Comparison of ENCODE assay signal across 21 cellular contexts in genomic region chr3:15298504-15298903, GRCh38. TPM values are rescaled to one million over a fixed set of nuclear protein-coding genes. Genes with fewer than 3 reads are reported as not detected.
DNase-seq lines count a peak whose midpoint lies in the region; ATAC-seq and TF ChIP-seq lines count a peak whose summit lies in the region.
"Had no signal": no experiment of that assay in that cellular context is flagged by ENCODE, and none has a peak within 500 bp of the region (broad histone marks: within the 10 kb centered on the region; RNA-seq: fewer than 3 reads in every experiment).

No MANE protein-coding gene starts in this region.

- DNase-seq in activated T-cell treated with anti-CD3 and anti-CD28 coated beads, Interleukin-2, amount 50 U/mL, for 4 hours, result no peak
- DNase-seq in activated T-cell treated with anti-CD3 and anti-CD28 coated beads for 4 hours, result no peak
- DNase-seq in activated CD4-positive, alpha-beta memory T cell treated with anti-CD3 and anti-CD28 coated beads, Interleukin-2, amount 10 ng/mL, durations not matched to agents 7 days and 5 days, result no peak
- DNase-seq in immature natural killer cell, result no peak
- no peak for DNase-seq in tibial artery
- no peak for DNase-seq in dorsolateral prefrontal cortex
- DNase-seq in SHP77 treated with DMSO at 0.1 percent for 48 hours (lab: John Stamatoyannopoulos, UW), result no peak
- DNase-seq: activated CD4-positive, CD25-positive, alpha-beta regulatory T cell; activated naive CD4-positive, alpha-beta T cell treated with anti-CD3 and anti-CD28 coated beads for 36 hours; GDM1; GM23248; NCI-H510A treated with DMSO at 0.1 percent for 48 hours; nephron progenitor cell; stimulated activated CD4-positive, alpha-beta T cell treated with anti-CD3 and anti-CD28 coated beads, Interleukin-1b, Interleukin-23, amount 100 ng/mL, for 48 hours; stimulated activated naive CD4-positive, alpha-beta T cell treated with Interleukin-2 at 50 U/mL for 16 hours had no signal

- POLR2A ChIA-PET in activated CD4-positive, alpha-beta memory T cell treated with anti-CD3 and anti-CD28 coated beads, Interleukin-2, amount 10 ng/mL, durations not matched to agents 7 days and 5 days (lab: Charles Lee), result no interaction called here

- H3K36me3 ChIP-seq in tibial artery, result peaks cover 16 to 20% (median 18%) of the 10 kb centered on the region in 3 donors
- H3K36me3 ChIP-seq: BLaER1 had no signal

- TF ChIP-seq CTCF in tibial artery (IDR thresholded peaks at IDR 0.05) (no peak), dorsolateral prefrontal cortex (IDR thresholded peaks at IDR 0.05 in 54 of 56, conservative IDR thresholded peaks at IDR 0.05 in 2 of 56; ENCODE audit: low read depth in 1 of 56, partially characterized antibody in 56 of 56) (no peak)

- H3K27ac ChIP-seq in tibial artery (peak overlapping the region; percentile 54 to 82), dorsolateral prefrontal cortex (peak overlapping the region in 5 of 59 donors; percentile 10 to 79 (median 24))
- H3K27ac ChIP-seq: A549, BLaER1, GM23248, SK-N-MC had no signal

- H3K9me3 Mint-ChIP-seq in activated T-cell treated with anti-CD3 and anti-CD28 coated beads, Interleukin-2, amount 50 U/mL, for 4 hours, result no peaks in the 10 kb centered on the region
- H3K9me3 Mint-ChIP-seq in activated CD4-positive, alpha-beta memory T cell treated with anti-CD3 and anti-CD28 coated beads, Interleukin-2, amount 10 ng/mL, durations not matched to agents 7 days and 5 days, result no peaks in the 10 kb centered on the region
- no peaks in the 10 kb centered on the region for H3K9me3 Mint-ChIP-seq in immature natural killer cell
- H3K9me3 Mint-ChIP-seq: activated naive CD4-positive, alpha-beta T cell treated with anti-CD3 and anti-CD28 coated beads for 36 hours; mesothelial cell of epicardium; nephron progenitor cell had no signal

- CTCF ChIA-PET in activated CD4-positive, alpha-beta memory T cell treated with anti-CD3 and anti-CD28 coated beads, Interleukin-2, amount 10 ng/mL, durations not matched to agents 7 days and 5 days (lab: Charles Lee), result interaction anchor here (1.0 to 1.5 kb wide), 2 partner anchors 12 to 31 kb away, joined by 3 read pairs; no protein-coding TSS in a partner anchor

- H3K36me3 Mint-ChIP-seq in activated T-cell treated with anti-CD3 and anti-CD28 coated beads, Interleukin-2, amount 50 U/mL, for 4 hours (ENCODE audit: insufficient read depth), result peaks cover 55% of the 10 kb centered on the region
- H3K36me3 Mint-ChIP-seq in activated CD4-positive, alpha-beta memory T cell treated with anti-CD3 and anti-CD28 coated beads, Interleukin-2, amount 10 ng/mL, durations not matched to agents 7 days and 5 days (ENCODE audit: low read depth), result peaks cover 71% of the 10 kb centered on the region
- H3K36me3 Mint-ChIP-seq in immature natural killer cell, result peaks cover 30 to 45% (median 38%) of the 10 kb centered on the region in 3 donors

- H3K9me3 ChIP-seq in tibial artery, result no peaks in the 10 kb centered on the region
- H3K9me3 ChIP-seq: A549, BLaER1 had no signal

- intact Hi-C loops in tibial artery (cut with DNase I; ENCODE audit: low total_unique reads), result no loop called here
- intact Hi-C loops in dorsolateral prefrontal cortex (cut with DNase I), result no loop called here

- no peak overlapping the region for H3K4me3 ChIP-seq in tibial artery
- no peak overlapping the region for H3K4me3 ChIP-seq in dorsolateral prefrontal cortex
- H3K4me3 ChIP-seq: A549, BLaER1, GM23248, SK-N-MC had no signal

- H3K4me3 Mint-ChIP-seq in activated T-cell treated with anti-CD3 and anti-CD28 coated beads, Interleukin-2, amount 50 U/mL, for 4 hours, result peak overlapping the region; percentile 3
- no peak overlapping the region for H3K4me3 Mint-ChIP-seq in activated CD4-positive, alpha-beta memory T cell treated with anti-CD3 and anti-CD28 coated beads, Interleukin-2, amount 10 ng/mL, durations not matched to agents 7 days and 5 days
- H3K4me3 Mint-ChIP-seq in immature natural killer cell, result peak overlapping the region; percentile 10 to 75 (median 49)
- H3K4me3 Mint-ChIP-seq: activated naive CD4-positive, alpha-beta T cell treated with anti-CD3 and anti-CD28 coated beads for 36 hours; mesothelial cell of epicardium; nephron progenitor cell had no signal

- H3K27me3 Mint-ChIP-seq in activated T-cell treated with anti-CD3 and anti-CD28 coated beads, Interleukin-2, amount 50 U/mL, for 4 hours (ENCODE audit: low read depth), result no peaks in the 10 kb centered on the region
- no peaks in the 10 kb centered on the region for H3K27me3 Mint-ChIP-seq in activated CD4-positive, alpha-beta memory T cell treated with anti-CD3 and anti-CD28 coated beads, Interleukin-2, amount 10 ng/mL, durations not matched to agents 7 days and 5 days
- H3K27me3 Mint-ChIP-seq in immature natural killer cell (ENCODE audit: low read depth in 3 of 3), result peaks cover 0 to 2% (median 0%) of the 10 kb centered on the region in 3 donors

- peak; percentile 61 to 62 for ATAC-seq in activated T-cell treated with anti-CD3 and anti-CD28 coated beads, Interleukin-2, amount 50 U/mL, for 4 hours
- no peak for ATAC-seq in HG02938 (IDR thresholded peaks at IDR 0.05; ENCODE audit: unreplicated experiment)
- ATAC-seq: A549, HepG2 had no signal

- peaks cover 0 to 69% (median 22%) of the 10 kb centered on the region in 4 donors for H3K4me1 ChIP-seq in tibial artery

- H3K27ac Mint-ChIP-seq in activated CD4-positive, alpha-beta memory T cell treated with anti-CD3 and anti-CD28 coated beads, Interleukin-2, amount 10 ng/mL, durations not matched to agents 7 days and 5 days, result peak overlapping the region; percentile 8
- peak overlapping the region; percentile 72 to 95 (median 86) for H3K27ac Mint-ChIP-seq in immature natural killer cell
- H3K27ac Mint-ChIP-seq: activated naive CD4-positive, alpha-beta T cell treated with anti-CD3 and anti-CD28 coated beads for 36 hours; mesothelial cell of epicardium; nephron progenitor cell had no signal

- H3K4me1 Mint-ChIP-seq in activated T-cell treated with anti-CD3 and anti-CD28 coated beads, Interleukin-2, amount 50 U/mL, for 4 hours (ENCODE audit: low read depth), result peaks cover 85% of the 10 kb centered on the region
- peaks cover 82% of the 10 kb centered on the region for H3K4me1 Mint-ChIP-seq in activated CD4-positive, alpha-beta memory T cell treated with anti-CD3 and anti-CD28 coated beads, Interleukin-2, amount 10 ng/mL, durations not matched to agents 7 days and 5 days
- peaks cover 99 to 100% of the 10 kb centered on the region in 2 donors for H3K4me1 Mint-ChIP-seq in immature natural killer cell

- H3K27me3 ChIP-seq in tibial artery (no peaks in the 10 kb centered on the region), dorsolateral prefrontal cortex (no peaks in the 10 kb centered on the region)
- H3K27me3 ChIP-seq: BLaER1 had no signal

RNA-seq across cellular contexts. Expression of gene SH3BP5, which starts 33.9 kb away (rescaled TPM):
- 10 to 100 TPM; 11.1 to 26.1 (median 12.9) TPM for total RNA-seq in activated T-cell treated with anti-CD3 and anti-CD28 coated beads, Interleukin-2, amount 50 U/mL, for 4 hours
- total RNA-seq in activated CD4-positive, alpha-beta memory T cell treated with anti-CD3 and anti-CD28 coated beads, Interleukin-2, amount 10 ng/mL, durations not matched to agents 7 days and 5 days, result 10 to 100 TPM; 39.0 to 40.9 TPM
- 100 to 1,000 TPM in 1 of 3 donors, 10 to 100 TPM in 2; 52.1 to 160 (median 67.4) TPM for polyA plus RNA-seq in immature natural killer cell
- 100 to 1,000 TPM in 1 of 120 experiments, 10 to 100 TPM in 119; 30.2 to 111 (median 66.8) TPM for total RNA-seq in dorsolateral prefrontal cortex
